Comparison of ENCODE assay signal across 3 cellular contexts in genomic region chr11:31535479-31535878, GRCh38.
"Had no signal": no experiment of that assay in that cellular context is flagged by ENCODE, and none has a peak within 500 bp of the region (broad histone marks: within the 10 kb centered on the region; RNA-seq: fewer than 3 reads in every experiment).

No MANE protein-coding gene starts in this region.

- ATAC-seq: GM12878 had no signal

- H3K4me3 ChIP-seq: GM12878 had no signal

- DNase-seq: GDM1, GF-D8 had no signal
